1 cellular context compared by ENCODE assay signal in the genomic region with DNA sequence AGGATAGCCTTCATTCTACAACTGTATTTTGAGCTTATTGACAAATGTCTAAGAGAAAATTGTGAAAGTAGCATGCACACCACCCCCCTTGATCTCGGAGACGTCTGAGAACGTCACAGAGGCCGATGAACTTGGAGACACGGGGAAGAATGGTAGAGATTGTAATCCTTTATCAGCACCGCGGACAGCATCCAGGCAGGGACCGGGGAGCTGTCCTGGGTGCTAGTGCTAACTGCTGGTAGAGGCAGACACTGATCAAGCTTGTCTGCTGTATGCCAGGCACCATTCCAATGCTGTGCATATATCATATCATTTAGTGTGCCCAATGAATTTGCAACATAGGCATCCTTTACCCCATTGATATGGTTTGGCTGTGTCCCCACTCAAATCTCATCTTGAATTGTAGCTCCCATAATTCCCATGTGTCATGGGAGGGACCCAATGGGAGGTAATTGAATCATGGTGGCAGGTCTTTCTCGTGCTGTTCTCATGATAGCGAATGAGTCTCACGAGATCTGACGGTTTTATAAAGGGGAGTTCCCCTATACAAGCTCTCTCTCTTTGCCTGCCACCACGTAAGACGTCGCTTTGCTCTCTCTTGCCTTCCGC.
A peak's percentile ranks its signal among the peaks of the same experiment; 100 is the strongest.
TF ChIP-seq lines count a peak whose summit lies in the region.

No MANE protein-coding gene starts in this region.

TF ChIP-seq in WTC11, 78 proteins besides CTCF, POLR2A, EP300 and RAD21 (continued from another document and continues in another):
- TF ChIP-seq, protein P1, sequence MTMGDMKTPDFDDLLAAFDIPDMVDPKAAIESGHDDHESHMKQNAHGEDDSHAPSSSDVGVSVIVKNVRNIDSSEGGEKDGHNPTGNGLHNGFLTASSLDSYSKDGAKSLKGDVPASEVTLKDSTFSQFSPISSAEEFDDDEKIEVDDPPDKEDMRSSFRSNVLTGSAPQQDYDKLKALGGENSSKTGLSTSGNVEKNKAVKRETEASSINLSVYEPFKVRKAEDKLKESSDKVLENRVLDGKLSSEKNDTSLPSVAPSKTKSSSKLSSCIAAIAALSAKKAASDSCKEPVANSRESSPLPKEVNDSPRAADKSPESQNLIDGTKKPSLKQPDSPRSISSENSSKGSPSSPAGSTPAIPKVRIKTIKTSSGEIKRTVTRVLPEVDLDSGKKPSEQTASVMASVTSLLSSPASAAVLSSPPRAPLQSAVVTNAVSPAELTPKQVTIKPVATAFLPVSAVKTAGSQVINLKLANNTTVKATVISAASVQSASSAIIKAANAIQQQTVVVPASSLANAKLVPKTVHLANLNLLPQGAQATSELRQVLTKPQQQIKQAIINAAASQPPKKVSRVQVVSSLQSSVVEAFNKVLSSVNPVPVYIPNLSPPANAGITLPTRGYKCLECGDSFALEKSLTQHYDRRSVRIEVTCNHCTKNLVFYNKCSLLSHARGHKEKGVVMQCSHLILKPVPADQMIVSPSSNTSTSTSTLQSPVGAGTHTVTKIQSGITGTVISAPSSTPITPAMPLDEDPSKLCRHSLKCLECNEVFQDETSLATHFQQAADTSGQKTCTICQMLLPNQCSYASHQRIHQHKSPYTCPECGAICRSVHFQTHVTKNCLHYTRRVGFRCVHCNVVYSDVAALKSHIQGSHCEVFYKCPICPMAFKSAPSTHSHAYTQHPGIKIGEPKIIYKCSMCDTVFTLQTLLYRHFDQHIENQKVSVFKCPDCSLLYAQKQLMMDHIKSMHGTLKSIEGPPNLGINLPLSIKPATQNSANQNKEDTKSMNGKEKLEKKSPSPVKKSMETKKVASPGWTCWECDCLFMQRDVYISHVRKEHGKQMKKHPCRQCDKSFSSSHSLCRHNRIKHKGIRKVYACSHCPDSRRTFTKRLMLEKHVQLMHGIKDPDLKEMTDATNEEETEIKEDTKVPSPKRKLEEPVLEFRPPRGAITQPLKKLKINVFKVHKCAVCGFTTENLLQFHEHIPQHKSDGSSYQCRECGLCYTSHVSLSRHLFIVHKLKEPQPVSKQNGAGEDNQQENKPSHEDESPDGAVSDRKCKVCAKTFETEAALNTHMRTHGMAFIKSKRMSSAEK (CRISPR knock-in tag; IDR thresholded peaks at IDR 0.05; ENCODE audit: borderline replicate concordance), result no peak
- peak; percentile 100 for TF ChIP-seq TCF7 (CRISPR knock-in tag; IDR thresholded peaks at IDR 0.05; ENCODE audit: low read depth)
- peak; percentile 100 for TF ChIP-seq TP53 (CRISPR knock-in tag; IDR thresholded peaks at IDR 0.05)
- peak; percentile 92 for TF ChIP-seq NR2C2 (CRISPR knock-in tag; IDR thresholded peaks at IDR 0.05)
- peak; percentile 77; the same call in 1 of the 2 replicates for TF ChIP-seq AR (CRISPR knock-in tag; IDR thresholded peaks at IDR 0.05)
- TF ChIP-seq, protein P2, sequence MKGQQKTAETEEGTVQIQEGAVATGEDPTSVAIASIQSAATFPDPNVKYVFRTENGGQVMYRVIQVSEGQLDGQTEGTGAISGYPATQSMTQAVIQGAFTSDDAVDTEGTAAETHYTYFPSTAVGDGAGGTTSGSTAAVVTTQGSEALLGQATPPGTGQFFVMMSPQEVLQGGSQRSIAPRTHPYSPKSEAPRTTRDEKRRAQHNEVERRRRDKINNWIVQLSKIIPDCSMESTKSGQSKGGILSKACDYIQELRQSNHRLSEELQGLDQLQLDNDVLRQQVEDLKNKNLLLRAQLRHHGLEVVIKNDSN (CRISPR knock-in tag; IDR thresholded peaks at IDR 0.05), result peak; percentile 95
- TF ChIP-seq TEAD1 (CRISPR knock-in tag; IDR thresholded peaks at IDR 0.05), result peak; percentile 100
- TF ChIP-seq ETV6 (CRISPR knock-in tag; IDR thresholded peaks at IDR 0.05), result peak; percentile 100
- TF ChIP-seq ZSCAN18 (CRISPR knock-in tag; IDR thresholded peaks at IDR 0.05), result peak; percentile 98
- peak; percentile 100 for TF ChIP-seq SMAD3 (CRISPR knock-in tag; IDR thresholded peaks at IDR 0.05; ENCODE audit: borderline replicate concordance)
- TF ChIP-seq ATF1 (CRISPR knock-in tag; IDR thresholded peaks at IDR 0.05), result peak; percentile 99
- TF ChIP-seq ZMAT4 (CRISPR knock-in tag; IDR thresholded peaks at IDR 0.05), result no peak
- peak; percentile 92 for TF ChIP-seq EMX1 (CRISPR knock-in tag; IDR thresholded peaks at IDR 0.05)
- peak; percentile 100 for TF ChIP-seq FOXP4 (CRISPR knock-in tag; IDR thresholded peaks at IDR 0.05)
- TF ChIP-seq, protein P3, sequence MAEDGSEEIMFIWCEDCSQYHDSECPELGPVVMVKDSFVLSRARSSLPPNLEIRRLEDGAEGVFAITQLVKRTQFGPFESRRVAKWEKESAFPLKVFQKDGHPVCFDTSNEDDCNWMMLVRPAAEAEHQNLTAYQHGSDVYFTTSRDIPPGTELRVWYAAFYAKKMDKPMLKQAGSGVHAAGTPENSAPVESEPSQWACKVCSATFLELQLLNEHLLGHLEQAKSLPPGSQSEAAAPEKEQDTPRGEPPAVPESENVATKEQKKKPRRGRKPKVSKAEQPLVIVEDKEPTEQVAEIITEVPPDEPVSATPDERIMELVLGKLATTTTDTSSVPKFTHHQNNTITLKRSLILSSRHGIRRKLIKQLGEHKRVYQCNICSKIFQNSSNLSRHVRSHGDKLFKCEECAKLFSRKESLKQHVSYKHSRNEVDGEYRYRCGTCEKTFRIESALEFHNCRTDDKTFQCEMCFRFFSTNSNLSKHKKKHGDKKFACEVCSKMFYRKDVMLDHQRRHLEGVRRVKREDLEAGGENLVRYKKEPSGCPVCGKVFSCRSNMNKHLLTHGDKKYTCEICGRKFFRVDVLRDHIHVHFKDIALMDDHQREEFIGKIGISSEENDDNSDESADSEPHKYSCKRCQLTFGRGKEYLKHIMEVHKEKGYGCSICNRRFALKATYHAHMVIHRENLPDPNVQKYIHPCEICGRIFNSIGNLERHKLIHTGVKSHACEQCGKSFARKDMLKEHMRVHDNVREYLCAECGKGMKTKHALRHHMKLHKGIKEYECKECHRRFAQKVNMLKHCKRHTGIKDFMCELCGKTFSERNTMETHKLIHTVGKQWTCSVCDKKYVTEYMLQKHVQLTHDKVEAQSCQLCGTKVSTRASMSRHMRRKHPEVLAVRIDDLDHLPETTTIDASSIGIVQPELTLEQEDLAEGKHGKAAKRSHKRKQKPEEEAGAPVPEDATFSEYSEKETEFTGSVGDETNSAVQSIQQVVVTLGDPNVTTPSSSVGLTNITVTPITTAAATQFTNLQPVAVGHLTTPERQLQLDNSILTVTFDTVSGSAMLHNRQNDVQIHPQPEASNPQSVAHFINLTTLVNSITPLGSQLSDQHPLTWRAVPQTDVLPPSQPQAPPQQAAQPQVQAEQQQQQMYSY (CRISPR knock-in tag; IDR thresholded peaks at IDR 0.05), result peak; percentile 90
- no peak for TF ChIP-seq JAZF1 (CRISPR knock-in tag; IDR thresholded peaks at IDR 0.05)
- TF ChIP-seq IRF2 (CRISPR knock-in tag; IDR thresholded peaks at IDR 0.05; ENCODE audit: borderline replicate concordance, low read depth), result peak; percentile 99
- peak; percentile 60; the same call in 1 of the 2 replicates for TF ChIP-seq HMGXB4 (CRISPR knock-in tag; IDR thresholded peaks at IDR 0.05)
- TF ChIP-seq ZNF263 (CRISPR knock-in tag; IDR thresholded peaks at IDR 0.05; ENCODE audit: low read depth), result peak; percentile 81; the same call in 1 of the 2 replicates
- TF ChIP-seq, protein P4, sequence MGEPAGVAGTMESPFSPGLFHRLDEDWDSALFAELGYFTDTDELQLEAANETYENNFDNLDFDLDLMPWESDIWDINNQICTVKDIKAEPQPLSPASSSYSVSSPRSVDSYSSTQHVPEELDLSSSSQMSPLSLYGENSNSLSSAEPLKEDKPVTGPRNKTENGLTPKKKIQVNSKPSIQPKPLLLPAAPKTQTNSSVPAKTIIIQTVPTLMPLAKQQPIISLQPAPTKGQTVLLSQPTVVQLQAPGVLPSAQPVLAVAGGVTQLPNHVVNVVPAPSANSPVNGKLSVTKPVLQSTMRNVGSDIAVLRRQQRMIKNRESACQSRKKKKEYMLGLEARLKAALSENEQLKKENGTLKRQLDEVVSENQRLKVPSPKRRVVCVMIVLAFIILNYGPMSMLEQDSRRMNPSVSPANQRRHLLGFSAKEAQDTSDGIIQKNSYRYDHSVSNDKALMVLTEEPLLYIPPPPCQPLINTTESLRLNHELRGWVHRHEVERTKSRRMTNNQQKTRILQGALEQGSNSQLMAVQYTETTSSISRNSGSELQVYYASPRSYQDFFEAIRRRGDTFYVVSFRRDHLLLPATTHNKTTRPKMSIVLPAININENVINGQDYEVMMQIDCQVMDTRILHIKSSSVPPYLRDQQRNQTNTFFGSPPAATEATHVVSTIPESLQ (CRISPR knock-in tag; IDR thresholded peaks at IDR 0.05), result peak; percentile 96
- TF ChIP-seq ZNF121 (CRISPR knock-in tag; IDR thresholded peaks at IDR 0.05), result peak; percentile 97
- TF ChIP-seq, protein P5, sequence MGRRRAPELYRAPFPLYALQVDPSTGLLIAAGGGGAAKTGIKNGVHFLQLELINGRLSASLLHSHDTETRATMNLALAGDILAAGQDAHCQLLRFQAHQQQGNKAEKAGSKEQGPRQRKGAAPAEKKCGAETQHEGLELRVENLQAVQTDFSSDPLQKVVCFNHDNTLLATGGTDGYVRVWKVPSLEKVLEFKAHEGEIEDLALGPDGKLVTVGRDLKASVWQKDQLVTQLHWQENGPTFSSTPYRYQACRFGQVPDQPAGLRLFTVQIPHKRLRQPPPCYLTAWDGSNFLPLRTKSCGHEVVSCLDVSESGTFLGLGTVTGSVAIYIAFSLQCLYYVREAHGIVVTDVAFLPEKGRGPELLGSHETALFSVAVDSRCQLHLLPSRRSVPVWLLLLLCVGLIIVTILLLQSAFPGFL (CRISPR knock-in tag; IDR thresholded peaks at IDR 0.05; ENCODE audit: borderline replicate concordance), result peak; percentile 99
- TF ChIP-seq MAX (CRISPR knock-in tag; IDR thresholded peaks at IDR 0.05), result peak; percentile 95
- peak; percentile 76 for TF ChIP-seq ZNF423 (CRISPR knock-in tag; IDR thresholded peaks at IDR 0.05)
- TF ChIP-seq NR1H2 (CRISPR knock-in tag; IDR thresholded peaks at IDR 0.05), result peak; percentile 99
- peak; percentile 100 for TF ChIP-seq NFE2L1 (CRISPR knock-in tag; IDR thresholded peaks at IDR 0.05)
- TF ChIP-seq FOXJ3 (CRISPR knock-in tag; IDR thresholded peaks at IDR 0.05; ENCODE audit: borderline replicate concordance), result peak; percentile 93; the same call in 1 of the 2 replicates
- TF ChIP-seq E2F5 (CRISPR knock-in tag; IDR thresholded peaks at IDR 0.05), result peak; percentile 94
